Comparison of ENCODE assay signal across 11 cellular contexts in the genomic region with DNA sequence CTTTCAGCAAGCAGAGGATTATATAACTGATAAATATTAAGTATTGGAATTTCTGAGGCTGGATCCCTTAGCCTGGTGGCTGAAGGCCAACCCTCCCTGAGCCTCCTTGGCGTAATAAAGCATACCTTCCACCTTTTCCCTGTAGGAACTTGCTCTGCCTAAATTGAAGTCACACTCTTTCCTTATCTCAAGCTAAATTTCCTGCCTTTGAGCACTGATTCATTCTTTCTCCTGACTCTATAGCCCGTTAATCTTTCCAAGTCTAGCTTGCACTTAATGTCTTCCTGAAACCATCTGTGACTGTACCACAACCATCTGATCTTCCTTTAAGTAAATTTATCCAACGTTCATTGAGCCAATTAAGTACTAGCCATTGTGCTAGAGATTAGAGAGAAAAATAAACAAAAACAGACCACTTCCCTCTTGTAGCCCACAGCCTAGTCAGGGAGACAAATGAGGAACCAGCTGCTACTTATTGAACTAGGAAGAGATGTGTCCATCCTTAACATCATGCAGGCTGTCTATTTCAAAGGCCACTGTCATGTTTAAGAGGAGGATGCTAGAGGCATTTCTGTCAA.
DNase-seq lines count a peak whose midpoint lies in the region; ATAC-seq, FAIRE-seq and TF ChIP-seq lines count a peak whose summit lies in the region.
"Had no signal": no experiment of that assay in that cellular context is flagged by ENCODE, and none has a peak within 500 bp of the region (broad histone marks: within the 10 kb centered on the region; RNA-seq: fewer than 3 reads in every experiment).

No MANE protein-coding gene starts in this region.

- no peaks in the 10 kb centered on the region for H3K27me3 Mint-ChIP-seq in astrocyte (ENCODE audit: low read depth, unreplicated experiment)

- H3K36me3 ChIP-seq in astrocyte (ENCODE audit: insufficient read depth, low read length) (no peaks in the 10 kb centered on the region), ascending aorta (no peaks in the 10 kb centered on the region)

- no peak overlapping the region for H3K27ac Mint-ChIP-seq in astrocyte (ENCODE audit: unreplicated experiment)

- DNase-seq in DMS53 (lab: John Stamatoyannopoulos, UW) (peak; percentile 14), DMS53 treated with DMSO at 0.1 percent for 48 hours (lab: John Stamatoyannopoulos, UW; ENCODE audit: unreplicated experiment) (no peak), NCI-H69 (lab: John Stamatoyannopoulos, UW) (peak; percentile 83), astrocyte (ENCODE audit: low read depth) (peak; percentile 76), pons (ENCODE audit: low spot score) (peak; percentile 47), ascending aorta (ENCODE audit: low spot score in 2 of 2) (no peak), HUDEP-2 (lab: John Stamatoyannopoulos, UW; ENCODE audit: unreplicated experiment in 76 of 76) (no peak)
- DNase-seq: stimulated activated naive CD8-positive, alpha-beta T cell treated with anti-CD3 and anti-CD28 coated beads, Interleukin-15, Interleukin-2, amounts not matched to agents 100 U/mL and 50 U/mL, for 24 hours had no signal

- H3K9me3 ChIP-seq in astrocyte (ENCODE audit: insufficient read depth, low read depth, low read length) = no peaks in the 10 kb centered on the region
- H3K9me3 ChIP-seq in ascending aorta = no peaks in the 10 kb centered on the region

- H3K27me3 ChIP-seq in astrocyte (ENCODE audit: insufficient read depth, low read length) = no peaks in the 10 kb centered on the region
- no peaks in the 10 kb centered on the region for H3K27me3 ChIP-seq in ascending aorta

- H3K4me1 Mint-ChIP-seq in astrocyte (ENCODE audit: low read depth, unreplicated experiment) = peaks cover 15% of the 10 kb centered on the region

- no peak overlapping the region for H3K9ac ChIP-seq in astrocyte (ENCODE audit: low read length)

- intact Hi-C loops in ascending aorta (cut with DNase I) = no loop called here

- no peaks in the 10 kb centered on the region for H3K9me3 Mint-ChIP-seq in astrocyte (ENCODE audit: unreplicated experiment)
- H3K9me3 Mint-ChIP-seq: neural crest cell had no signal

- ATAC-seq in HG03025 (IDR thresholded peaks at IDR 0.05; ENCODE audit: low FRiP score, unreplicated experiment) = no peak
- ATAC-seq: stimulated activated naive CD8-positive, alpha-beta T cell treated with anti-CD3 and anti-CD28 coated beads, Interleukin-15, Interleukin-2, amounts not matched to agents 100 U/mL and 50 U/mL, for 24 hours had no signal

- H2AFZ ChIP-seq in astrocyte (ENCODE audit: low read depth, low read length) = no peak overlapping the region

- no peaks in the 10 kb centered on the region for H3K79me2 ChIP-seq in astrocyte (ENCODE audit: insufficient read depth, low read length)

- H3K4me3 ChIP-seq in astrocyte (ENCODE audit: insufficient read depth, low read depth, low read length) = no peak overlapping the region
- no peak overlapping the region for H3K4me3 ChIP-seq in ascending aorta

- no peak for FAIRE-seq in astrocyte (lab: Jason Lieb, UNC)
- FAIRE-seq: A204.1 had no signal

- no peak overlapping the region for H3K4me3 Mint-ChIP-seq in astrocyte (ENCODE audit: unreplicated experiment)
- H3K4me3 Mint-ChIP-seq: neural crest cell had no signal

- H4K20me1 ChIP-seq in astrocyte (ENCODE audit: insufficient read depth, low read length) = no peaks in the 10 kb centered on the region

- H3K4me1 ChIP-seq in astrocyte (ENCODE audit: insufficient read depth, low read length) = peaks cover under 1% of the 10 kb centered on the region
- peaks cover 0 to 3% of the 10 kb centered on the region in 2 donors for H3K4me1 ChIP-seq in ascending aorta

- no peak overlapping the region for H3K4me2 ChIP-seq in astrocyte (ENCODE audit: low read length)

- no peak for TF ChIP-seq CTCF in astrocyte (IDR thresholded peaks at IDR 0.05; ENCODE audit: insufficient read depth, low read depth, low read length)
- no peak for TF ChIP-seq CTCF in ascending aorta (IDR thresholded peaks at IDR 0.05)

- H3K36me3 Mint-ChIP-seq in astrocyte (ENCODE audit: low read depth, unreplicated experiment) = no peaks in the 10 kb centered on the region

- H3K27ac ChIP-seq in astrocyte (ENCODE audit: low read depth, low read length) (no peak overlapping the region), ascending aorta (no peak overlapping the region)

Comparison
In these comparisons a context has a peak if more than half of its experiments do, and no peak if none do; other contexts are left out.
1. DNase-seq: peak in DMS53 (single experiment), NCI-H69 (single experiment), astrocyte (single experiment) and pons (single experiment); none in DMS53 treated with DMSO at 0.1 percent for 48 hours (single experiment), ascending aorta (0 of 2) and HUDEP-2 (0 of 76).